Comparison of ENCODE assay signal across 21 cellular contexts in genomic region chr2:96502891-96503636, GRCh38. TPM values are rescaled to one million over a fixed set of nuclear protein-coding genes. Genes with fewer than 3 reads are reported as not detected.
DNase-seq lines count a peak whose midpoint lies in the region; ATAC-seq and TF ChIP-seq lines count a peak whose summit lies in the region.
"Had no signal": no experiment of that assay in that cellular context is flagged by ENCODE, and none has a peak within 500 bp of the region (broad histone marks: within the 10 kb centered on the region; RNA-seq: fewer than 3 reads in every experiment).

No MANE protein-coding gene starts in this region.

- H3K4me1 Mint-ChIP-seq in activated CD4-positive, alpha-beta memory T cell treated with anti-CD3 and anti-CD28 coated beads for 36 hours (ENCODE audit: low read depth): peaks cover 23% of the 10 kb centered on the region
- peaks cover 35% of the 10 kb centered on the region for H3K4me1 Mint-ChIP-seq in activated CD4-positive, alpha-beta memory T cell treated with anti-CD3 and anti-CD28 coated beads, Interleukin-2, amount 10 ng/mL, durations not matched to agents 7 days and 5 days

- no peak overlapping the region for H3K4me3 Mint-ChIP-seq in activated CD4-positive, alpha-beta memory T cell treated with anti-CD3 and anti-CD28 coated beads for 36 hours
- no peak overlapping the region for H3K4me3 Mint-ChIP-seq in activated CD4-positive, alpha-beta memory T cell treated with anti-CD3 and anti-CD28 coated beads, Interleukin-2, amount 10 ng/mL, durations not matched to agents 7 days and 5 days
- H3K4me3 Mint-ChIP-seq: activated naive CD4-positive, alpha-beta T cell treated with anti-CD3 and anti-CD28 coated beads, Interleukin-2, amount 10 ng/mL, durations not matched to agents 7 days and 5 days; CD8-positive, alpha-beta T cell had no signal

- ATAC-seq in left lung: peak; percentile 10
- ATAC-seq in upper lobe of left lung (ENCODE audit: low FRiP score in 2 of 2): peak in 1 of 2 donors; percentile 27
- ATAC-seq in omental fat pad (ENCODE audit: low FRiP score): no peak
- ATAC-seq: A549; CD8-positive, alpha-beta T cell had no signal

- POLR2A ChIA-PET in activated CD4-positive, alpha-beta memory T cell treated with anti-CD3 and anti-CD28 coated beads for 36 hours (lab: Charles Lee): no interaction called here
- POLR2A ChIA-PET in activated CD4-positive, alpha-beta memory T cell treated with anti-CD3 and anti-CD28 coated beads, Interleukin-2, amount 10 ng/mL, durations not matched to agents 7 days and 5 days (lab: Charles Lee): no interaction called here

- no peak for TF ChIP-seq EP300 in upper lobe of left lung (IDR thresholded peaks at IDR 0.05)

- H3K4me1 ChIP-seq in left lung: peaks cover 12 to 40% of the 10 kb centered on the region in 2 donors
- peaks cover 33 to 51% (median 41%) of the 10 kb centered on the region in 4 donors for H3K4me1 ChIP-seq in upper lobe of left lung
- H3K4me1 ChIP-seq: SJCRH30 had no signal

- peak overlapping the region; percentile 89; the same call in 1 of the 2 replicates for H3K27ac ChIP-seq in VCaP
- H3K27ac ChIP-seq in left lung: peak overlapping the region in 1 of 2 donors; percentile 41
- H3K27ac ChIP-seq in upper lobe of left lung: peak overlapping the region in 3 of 4 donors; percentile 7 to 60 (median 28)
- H3K27ac ChIP-seq: SJCRH30, tibial artery had no signal

- no peaks in the 10 kb centered on the region for H3K27me3 Mint-ChIP-seq in activated CD4-positive, alpha-beta memory T cell treated with anti-CD3 and anti-CD28 coated beads for 36 hours
- peaks cover 2% of the 10 kb centered on the region for H3K27me3 Mint-ChIP-seq in activated CD4-positive, alpha-beta memory T cell treated with anti-CD3 and anti-CD28 coated beads, Interleukin-2, amount 10 ng/mL, durations not matched to agents 7 days and 5 days

- H3K4me3 ChIP-seq in left lung: no peak overlapping the region
- no peak overlapping the region for H3K4me3 ChIP-seq in upper lobe of left lung
- H3K4me3 ChIP-seq: A549, SJCRH30, tibial artery had no signal

- no peaks in the 10 kb centered on the region for H3K36me3 ChIP-seq in left lung
- H3K36me3 ChIP-seq in upper lobe of left lung: no peaks in the 10 kb centered on the region
- H3K36me3 ChIP-seq: SJCRH30, tibial artery had no signal

- peak; percentile 7 for DNase-seq in activated CD4-positive, alpha-beta memory T cell treated with anti-CD3 and anti-CD28 coated beads for 36 hours
- DNase-seq in activated CD4-positive, alpha-beta memory T cell treated with anti-CD3 and anti-CD28 coated beads, Interleukin-2, amount 10 ng/mL, durations not matched to agents 7 days and 5 days: no peak
- DNase-seq in left lung (no peak), upper lobe of left lung (peak; percentile 44 to 51), omental fat pad (ENCODE audit: low spot score) (no peak), NCI-H187 (lab: John Stamatoyannopoulos, UW) (no peak), cerebellar nuclear complex (lab: John Stamatoyannopoulos, UW) (no peak)
- DNase-seq: activated CD4-positive, alpha-beta T cell treated with anti-CD3 and anti-CD28 coated beads for 1 hour; activated naive CD4-positive, alpha-beta T cell treated with anti-CD3 and anti-CD28 coated beads, Interleukin-2, amount 10 ng/mL, durations not matched to agents 7 days and 5 days; activated T-cell treated with anti-CD3 and anti-CD28 coated beads for 4 hours; CD8-positive, alpha-beta T cell; NCI-H2029; NCI-H510A; occipital lobe; SJCRH30; small intestine; T-helper 9 cell had no signal

- no peak overlapping the region for H3K27ac Mint-ChIP-seq in activated CD4-positive, alpha-beta memory T cell treated with anti-CD3 and anti-CD28 coated beads for 36 hours
- H3K27ac Mint-ChIP-seq in activated CD4-positive, alpha-beta memory T cell treated with anti-CD3 and anti-CD28 coated beads, Interleukin-2, amount 10 ng/mL, durations not matched to agents 7 days and 5 days: no peak overlapping the region
- H3K27ac Mint-ChIP-seq: activated naive CD4-positive, alpha-beta T cell treated with anti-CD3 and anti-CD28 coated beads, Interleukin-2, amount 10 ng/mL, durations not matched to agents 7 days and 5 days; CD8-positive, alpha-beta T cell had no signal

- peaks cover 9 to 28% of the 10 kb centered on the region in 2 donors for H3K27me3 ChIP-seq in left lung
- no peaks in the 10 kb centered on the region for H3K27me3 ChIP-seq in upper lobe of left lung
- H3K27me3 ChIP-seq: SJCRH30 had no signal

- H3K9me3 Mint-ChIP-seq in activated CD4-positive, alpha-beta memory T cell treated with anti-CD3 and anti-CD28 coated beads for 36 hours: no peaks in the 10 kb centered on the region
- no peaks in the 10 kb centered on the region for H3K9me3 Mint-ChIP-seq in activated CD4-positive, alpha-beta memory T cell treated with anti-CD3 and anti-CD28 coated beads, Interleukin-2, amount 10 ng/mL, durations not matched to agents 7 days and 5 days
- H3K9me3 Mint-ChIP-seq: activated naive CD4-positive, alpha-beta T cell treated with anti-CD3 and anti-CD28 coated beads, Interleukin-2, amount 10 ng/mL, durations not matched to agents 7 days and 5 days; CD8-positive, alpha-beta T cell had no signal

- H3K36me3 Mint-ChIP-seq in activated CD4-positive, alpha-beta memory T cell treated with anti-CD3 and anti-CD28 coated beads for 36 hours: no peaks in the 10 kb centered on the region
- H3K36me3 Mint-ChIP-seq in activated CD4-positive, alpha-beta memory T cell treated with anti-CD3 and anti-CD28 coated beads, Interleukin-2, amount 10 ng/mL, durations not matched to agents 7 days and 5 days (ENCODE audit: low read depth): peaks cover 2% of the 10 kb centered on the region
- H3K36me3 Mint-ChIP-seq: activated naive CD4-positive, alpha-beta T cell treated with anti-CD3 and anti-CD28 coated beads, Interleukin-2, amount 10 ng/mL, durations not matched to agents 7 days and 5 days; CD8-positive, alpha-beta T cell had no signal

- CTCF ChIA-PET in activated CD4-positive, alpha-beta memory T cell treated with anti-CD3 and anti-CD28 coated beads for 36 hours (lab: Charles Lee): interaction anchor here (0.6 kb wide), 1 partner anchor 29 kb away, joined by 3 read pairs; no protein-coding TSS in a partner anchor
- CTCF ChIA-PET in activated CD4-positive, alpha-beta memory T cell treated with anti-CD3 and anti-CD28 coated beads, Interleukin-2, amount 10 ng/mL, durations not matched to agents 7 days and 5 days (lab: Charles Lee): interaction anchor here (11.6 kb wide), 1 partner anchor 96 kb away, joined by 134 read pairs; no protein-coding TSS in a partner anchor

- WGBS in upper lobe of left lung, 2 donors: 67 to 68% methylated on average over 3 to 12 of the region's 13 CpGs

- no peak for TF ChIP-seq POLR2A in upper lobe of left lung (IDR thresholded peaks at IDR 0.05)

- H3K9me3 ChIP-seq in left lung (no peaks in the 10 kb centered on the region), upper lobe of left lung (no peaks in the 10 kb centered on the region)
- H3K9me3 ChIP-seq: A549, SJCRH30, tibial artery had no signal

- no peak for TF ChIP-seq CTCF in VCaP (conservative IDR thresholded peaks at IDR 0.05)
- no peak for TF ChIP-seq CTCF in left lung (IDR thresholded peaks at IDR 0.05)
- no peak for TF ChIP-seq CTCF in upper lobe of left lung (IDR thresholded peaks at IDR 0.05)
- TF ChIP-seq CTCF in omental fat pad (IDR thresholded peaks at IDR 0.05): no peak

- intact Hi-C loops in activated CD4-positive, alpha-beta memory T cell treated with anti-CD3 and anti-CD28 coated beads for 36 hours (cut with micrococcal nuclease): no loop called here
- intact Hi-C loops in left lung (cut with DNase I): no loop called here

RNA-seq across cellular contexts. Expression of gene NEURL3, which starts 2.1 kb away (rescaled TPM):
- total RNA-seq in activated CD4-positive, alpha-beta memory T cell treated with anti-CD3 and anti-CD28 coated beads for 36 hours: 1 to 10 TPM in 1 of 2 experiments, under 1 TPM in 1; 0.87 to 1.1 TPM
- total RNA-seq in activated CD4-positive, alpha-beta memory T cell treated with anti-CD3 and anti-CD28 coated beads, Interleukin-2, amount 10 ng/mL, durations not matched to agents 7 days and 5 days: 1 to 10 TPM in 1 of 2 experiments, under 1 TPM in 1; 0.78 to 1.0 TPM
- total RNA-seq in left lung (under 1 TPM; 0.18 to 0.23 TPM), upper lobe of left lung (1 to 10 TPM in 2 of 6 donors, under 1 TPM in 1, not detected in 3; 0.61 to 2.6 (median 1.1) TPM), omental fat pad (under 1 TPM in 1 of 4 donors, not detected in 3; 0.56 TPM)
- total RNA-seq: CD8-positive, alpha-beta T cell; MCF 10A; SJCRH30 had no signal

RNA-seq across cellular contexts. Expression of gene ARID5A, which starts 33.5 kb away (rescaled TPM):
- total RNA-seq in activated CD4-positive, alpha-beta memory T cell treated with anti-CD3 and anti-CD28 coated beads for 36 hours: 100 to 1,000 TPM; 260 to 266 TPM
- 10 to 100 TPM; 80.0 to 86.8 TPM for total RNA-seq in activated CD4-positive, alpha-beta memory T cell treated with anti-CD3 and anti-CD28 coated beads, Interleukin-2, amount 10 ng/mL, durations not matched to agents 7 days and 5 days
- 10 to 100 TPM; 17.4 to 30.9 TPM for total RNA-seq in left lung
- 10 to 100 TPM; 18.6 to 57.2 (median 39.7) TPM for total RNA-seq in upper lobe of left lung
- total RNA-seq in omental fat pad: 10 to 100 TPM; 26.2 to 79.7 (median 41.8) TPM

Comparison
In these comparisons a context has a peak if more than half of its experiments do, and no peak if none do; other contexts are left out.
1. DNase-seq: peak in activated CD4-positive, alpha-beta memory T cell treated with anti-CD3 and anti-CD28 coated beads for 36 hours (single experiment) and upper lobe of left lung (2 of 2); none in activated CD4-positive, alpha-beta memory T cell treated with anti-CD3 and anti-CD28 coated beads, Interleukin-2, amount 10 ng/mL, durations not matched to agents 7 days and 5 days (single experiment), left lung (0 of 2), omental fat pad (single experiment), NCI-H187 (0 of 2) and cerebellar nuclear complex (0 of 2).